Comparison of ENCODE assay signal across 11 cellular contexts in the genomic region with DNA sequence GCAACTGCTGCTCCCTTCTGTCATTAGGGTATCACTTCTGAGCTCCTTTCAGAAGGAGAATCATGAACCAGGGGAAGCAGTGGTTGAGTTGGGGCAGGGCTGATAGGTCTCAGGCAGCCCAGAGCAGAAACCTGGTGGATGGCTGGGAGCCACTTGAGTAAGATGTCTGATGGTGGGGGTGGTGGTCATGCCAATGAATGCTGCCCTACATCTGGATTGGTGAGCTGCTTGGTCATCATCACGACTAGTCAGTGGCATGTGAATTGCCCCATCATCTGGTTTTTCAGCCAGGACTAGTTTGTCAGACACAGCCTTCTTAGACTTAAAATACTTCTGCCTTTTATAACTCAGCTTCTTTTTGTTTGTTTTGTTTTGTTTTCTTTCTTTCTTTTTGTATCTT. TPM values are rescaled to one million over a fixed set of nuclear protein-coding genes. Genes with fewer than 3 reads are reported as not detected.
DNase-seq lines count a peak whose midpoint lies in the region; ATAC-seq and FAIRE-seq lines count a peak whose summit lies in the region.
"Had no signal": no experiment of that assay in that cellular context is flagged by ENCODE, and none has a peak within 500 bp of the region (broad histone marks: within the 10 kb centered on the region; RNA-seq: fewer than 3 reads in every experiment).

No MANE protein-coding gene starts in this region.

- peak; percentile 11 for FAIRE-seq in G401.6 (lab: Jason Lieb, UNC)

- no peaks in the 10 kb centered on the region for H3K9me3 ChIP-seq in T-helper 17 cell (ENCODE audit: control insufficient read depth, low read length, poor library complexity, severe bottlenecking)
- H3K9me3 ChIP-seq: SJSA1 had no signal

- DNase-seq in T-helper 17 cell (no peak), iris pigment epithelial cell (ENCODE audit: low read depth) (peak; percentile 65), NCI-H82 (lab: John Stamatoyannopoulos, UW) (no peak), NCI-H748 treated with DMSO at 0.1 percent for 48 hours (lab: John Stamatoyannopoulos, UW) (no peak)
- DNase-seq in activated CD8-positive, alpha-beta memory T cell treated with anti-CD3 and anti-CD28 coated beads, Interleukin-2, amount 50 U/mL, for 48 hours, result no peak
- DNase-seq: activated effector memory CD4-positive, alpha-beta T cell treated with anti-CD3 and anti-CD28 coated beads, Interleukin-2, amount 50 U/mL, for 16 hours; NCI-H1436 had no signal

- H3K36me3 Mint-ChIP-seq in T-helper 17 cell (ENCODE audit: low read depth), result peaks cover 3% of the 10 kb centered on the region

- H3K27ac ChIP-seq in ACC112 (ENCODE audit: low read depth, low read length), result no peak overlapping the region
- H3K27ac ChIP-seq: SJSA1 had no signal

- H3K36me3 ChIP-seq in ACC112 (ENCODE audit: insufficient read depth, low read length), result no peaks in the 10 kb centered on the region

- peaks cover 44% of the 10 kb centered on the region for H3K4me1 Mint-ChIP-seq in T-helper 17 cell

- H3K27me3 Mint-ChIP-seq in T-helper 17 cell, result no peaks in the 10 kb centered on the region

- no peak for ATAC-seq in T-helper 17 cell
- ATAC-seq in GM18870 (IDR thresholded peaks at IDR 0.05; ENCODE audit: unreplicated experiment), result no peak

- H3K4me3 Mint-ChIP-seq in T-helper 17 cell, result no peak overlapping the region

- no peak overlapping the region for H2AFZ ChIP-seq in ACC112 (ENCODE audit: low read length, unreplicated experiment)

- H3K4me3 ChIP-seq in ACC112 (ENCODE audit: low read depth, low read length), result 0 out of 2 replicates have a peak overlapping the region, but pooled peaks have one; percentile 90
- H3K4me3 ChIP-seq: SJSA1 had no signal

- peaks cover 34% of the 10 kb centered on the region for H3K4me1 ChIP-seq in ACC112 (ENCODE audit: control insufficient read depth, insufficient read depth, low read length, unreplicated experiment)

- peaks cover 29% of the 10 kb centered on the region for H3K79me2 ChIP-seq in ACC112 (ENCODE audit: control insufficient read depth, insufficient read depth, low read length, unreplicated experiment)

- H3K27me3 ChIP-seq in ACC112 (ENCODE audit: insufficient read depth, low read length), result no peaks in the 10 kb centered on the region
- H3K27me3 ChIP-seq: SJSA1 had no signal

- H3K27ac Mint-ChIP-seq in T-helper 17 cell, result peak overlapping the region; percentile 89

RNA-seq across cellular contexts. Expression of a gene that starts 2.6 kb away (rescaled TPM):
- 1 to 10 TPM; 6.7 to 7.8 TPM for total RNA-seq in T-helper 17 cell

RNA-seq across cellular contexts. Expression of a gene that starts 2.8 kb away (rescaled TPM):
- total RNA-seq in T-helper 17 cell, result 10 to 100 TPM; 24.3 to 26.7 TPM

RNA-seq across cellular contexts. Expression of a gene that starts 46.0 kb away (rescaled TPM):
- total RNA-seq in T-helper 17 cell, result 10 to 100 TPM; 43.6 to 52.3 TPM
